Comparison of ENCODE assay signal across 10 cellular contexts in genomic region chr1:26863677-26864060, GRCh38. TPM values are rescaled to one million over a fixed set of nuclear protein-coding genes. Genes with fewer than 3 reads are reported as not detected.
DNase-seq lines count a peak whose midpoint lies in the region; ATAC-seq and TF ChIP-seq lines count a peak whose summit lies in the region.
"Had no signal": no experiment of that assay in that cellular context is flagged by ENCODE, and none has a peak within 500 bp of the region (broad histone marks: within the 10 kb centered on the region; RNA-seq: fewer than 3 reads in every experiment).

No MANE protein-coding gene starts in this region.

- peaks cover 30% of the 10 kb centered on the region for H3K4me1 ChIP-seq in CD4-positive, alpha-beta memory T cell (ENCODE audit: insufficient read depth, low read length)
- peaks cover 23% of the 10 kb centered on the region for H3K4me1 ChIP-seq in osteoblast (ENCODE audit: insufficient read depth, low read length)

- H3K27ac ChIP-seq in CD4-positive, alpha-beta memory T cell (ENCODE audit: low read depth, low read length): peak overlapping the region; percentile 75
- peak overlapping the region; percentile 99 for H3K27ac ChIP-seq in KOPT-K1 (ENCODE audit: low read depth, low read length, poor library complexity, severe bottlenecking)
- H3K27ac ChIP-seq in osteoblast (ENCODE audit: low read depth, low read length): no peak overlapping the region
- H3K27ac ChIP-seq: cardiac muscle cell had no signal

- H3K79me2 ChIP-seq in osteoblast (ENCODE audit: insufficient read depth, low read length): no peaks in the 10 kb centered on the region

- peak overlapping the region in 6 of 7 donors; percentile 37 to 97 (median 63) for H3K27ac Mint-ChIP-seq in CD4-positive, alpha-beta memory T cell
- peak overlapping the region; percentile 73 to 90 for H3K27ac Mint-ChIP-seq in effector memory CD8-positive, alpha-beta T cell

- POLR2A ChIA-PET in CD4-positive, alpha-beta memory T cell (lab: Charles Lee; ENCODE audit: partially characterized antibody): interaction anchor here (2.8 to 4.0 kb wide), 2 partner anchors 36 to 75 kb away, joined by 31 read pairs; partner anchors contain the start of genes GPATCH3 and PIGV

- peak overlapping the region; percentile 97 for H3K4me2 ChIP-seq in osteoblast (ENCODE audit: insufficient read depth, low read length)

- H2AFZ ChIP-seq in osteoblast (ENCODE audit: low read length): no peak overlapping the region

- ATAC-seq in effector memory CD8-positive, alpha-beta T cell (replicated peaks): no peak
- ATAC-seq in HG02763 (IDR thresholded peaks at IDR 0.05; ENCODE audit: unreplicated experiment): no peak
- ATAC-seq in HG02623 (IDR thresholded peaks at IDR 0.05; ENCODE audit: unreplicated experiment): no peak
- no peak for ATAC-seq in GM21576 (IDR thresholded peaks at IDR 0.05; ENCODE audit: unreplicated experiment)

- no peaks in the 10 kb centered on the region for H3K27me3 Mint-ChIP-seq in CD4-positive, alpha-beta memory T cell
- H3K27me3 Mint-ChIP-seq in effector memory CD8-positive, alpha-beta T cell: no peaks in the 10 kb centered on the region

- H3K36me3 Mint-ChIP-seq in CD4-positive, alpha-beta memory T cell: no peaks in the 10 kb centered on the region
- peaks cover 26% of the 10 kb centered on the region for H3K36me3 Mint-ChIP-seq in effector memory CD8-positive, alpha-beta T cell (ENCODE audit: insufficient read depth)

- H3K4me3 Mint-ChIP-seq in CD4-positive, alpha-beta memory T cell: peak overlapping the region; percentile 82 to 99 (median 96)
- peak overlapping the region; percentile 78 for H3K4me3 Mint-ChIP-seq in effector memory CD8-positive, alpha-beta T cell

- H3K27me3 ChIP-seq in CD4-positive, alpha-beta memory T cell (ENCODE audit: insufficient read depth, low read length): no peaks in the 10 kb centered on the region
- H3K27me3 ChIP-seq in osteoblast (ENCODE audit: insufficient read depth, low read length): no peaks in the 10 kb centered on the region
- H3K27me3 ChIP-seq: cardiac muscle cell had no signal

- H3K4me3 ChIP-seq in CD4-positive, alpha-beta memory T cell (ENCODE audit: low read length in 2 of 2): no peak overlapping the region
- peak overlapping the region; percentile 86 for H3K4me3 ChIP-seq in osteoblast (ENCODE audit: insufficient read depth, low read length)

- no peaks in the 10 kb centered on the region for H3K9me3 ChIP-seq in CD4-positive, alpha-beta memory T cell (ENCODE audit: control insufficient read depth in 1 of 2, low read length in 2 of 2)
- H3K9me3 ChIP-seq in KOPT-K1 (ENCODE audit: insufficient read depth, low read length, poor library complexity, severe bottlenecking): no peaks in the 10 kb centered on the region
- H3K9me3 ChIP-seq in osteoblast (ENCODE audit: low read depth, low read length): no peaks in the 10 kb centered on the region

- no peaks in the 10 kb centered on the region for H3K36me3 ChIP-seq in CD4-positive, alpha-beta memory T cell (ENCODE audit: insufficient read depth, low read length)
- no peaks in the 10 kb centered on the region for H3K36me3 ChIP-seq in KOPT-K1 (ENCODE audit: insufficient read depth, low read length)
- H3K36me3 ChIP-seq in osteoblast (ENCODE audit: insufficient read depth, low read length): no peaks in the 10 kb centered on the region
- H3K36me3 ChIP-seq: cardiac muscle cell had no signal

- TF ChIP-seq CTCF in osteoblast (IDR thresholded peaks at IDR 0.05; ENCODE audit: extremely low read depth, low read depth, low read length): no peak

- H4K20me1 ChIP-seq in osteoblast (ENCODE audit: insufficient read depth, low read length): no peaks in the 10 kb centered on the region

- no peak for DNase-seq in CD4-positive, alpha-beta memory T cell
- DNase-seq in effector memory CD8-positive, alpha-beta T cell: no peak
- no peak for DNase-seq in osteoblast (ENCODE audit: insufficient read length, low spot score, missing footprints)
- DNase-seq in hippocampal formation (lab: John Stamatoyannopoulos, UW): no peak
- DNase-seq: NCI-H1930 had no signal

- peaks cover 8 to 31% (median 23%) of the 10 kb centered on the region in 4 donors for H3K4me1 Mint-ChIP-seq in CD4-positive, alpha-beta memory T cell
- H3K4me1 Mint-ChIP-seq in effector memory CD8-positive, alpha-beta T cell (ENCODE audit: low read depth in 2 of 2): peaks cover 7 to 14% of the 10 kb centered on the region in 2 donors

- CTCF ChIA-PET in CD4-positive, alpha-beta memory T cell (lab: Charles Lee; ENCODE audit: partially characterized antibody): interaction anchor here (0.6 to 3.0 kb wide), 7 partner anchors 8 to 145 kb away, joined by 5 to 15 read pairs (median 11); no protein-coding TSS in a partner anchor

- intact Hi-C loops in CD4-positive, alpha-beta memory T cell (cut with micrococcal nuclease): loop anchor here (2.0 kb wide), 2 partner anchors 53 to 75 kb away; no protein-coding TSS in a partner anchor

- no peaks in the 10 kb centered on the region for H3K9me3 Mint-ChIP-seq in CD4-positive, alpha-beta memory T cell
- H3K9me3 Mint-ChIP-seq in effector memory CD8-positive, alpha-beta T cell: no peaks in the 10 kb centered on the region

RNA-seq across cellular contexts. Expression of gene SFN, which starts 0.7 kb away (rescaled TPM):
- total RNA-seq in CD4-positive, alpha-beta memory T cell: under 1 TPM; 0.76 to 0.83 TPM
- not detected for polyA plus RNA-seq in CD4-positive, alpha-beta memory T cell
- total RNA-seq in osteoblast: under 0.01 and 0.29 TPM in 2 replicates

RNA-seq across cellular contexts. Expression of gene GPN2, which starts 26.4 kb away (rescaled TPM):
- total RNA-seq in CD4-positive, alpha-beta memory T cell: 10 to 100 TPM; 37.0 to 38.0 TPM
- 10 to 100 TPM; 15.3 to 18.8 TPM for polyA plus RNA-seq in CD4-positive, alpha-beta memory T cell
- total RNA-seq in osteoblast: 8.0 and 8.3 TPM in 2 replicates

RNA-seq across cellular contexts. Expression of gene GPATCH3, which starts 36.6 kb away (rescaled TPM):
- 10 to 100 TPM; 25.0 to 26.7 TPM for total RNA-seq in CD4-positive, alpha-beta memory T cell
- polyA plus RNA-seq in CD4-positive, alpha-beta memory T cell: 10 to 100 TPM; 11.4 to 13.4 TPM
- total RNA-seq in osteoblast: 10.3 and 10.9 TPM in 2 replicates

RNA-seq across cellular contexts. Expression of gene ZDHHC18, which starts 37.2 kb away (rescaled TPM):
- 10 to 100 TPM; 54.9 to 56.4 TPM for total RNA-seq in CD4-positive, alpha-beta memory T cell
- 10 to 100 TPM in 1 of 2 donors, 1 to 10 TPM in 1; 6.2 to 18.1 TPM for polyA plus RNA-seq in CD4-positive, alpha-beta memory T cell
- total RNA-seq in osteoblast: 6.2 and 7.6 TPM in 2 replicates

RNA-seq across cellular contexts. Expression of gene NR0B2, which starts 50.1 kb away (rescaled TPM):
- total RNA-seq in CD4-positive, alpha-beta memory T cell: not detected
- polyA plus RNA-seq in CD4-positive, alpha-beta memory T cell: not detected
- total RNA-seq in osteoblast: not detected in 2 replicates
